Comparison of ENCODE assay signal across 8 cellular contexts in the genomic region with DNA sequence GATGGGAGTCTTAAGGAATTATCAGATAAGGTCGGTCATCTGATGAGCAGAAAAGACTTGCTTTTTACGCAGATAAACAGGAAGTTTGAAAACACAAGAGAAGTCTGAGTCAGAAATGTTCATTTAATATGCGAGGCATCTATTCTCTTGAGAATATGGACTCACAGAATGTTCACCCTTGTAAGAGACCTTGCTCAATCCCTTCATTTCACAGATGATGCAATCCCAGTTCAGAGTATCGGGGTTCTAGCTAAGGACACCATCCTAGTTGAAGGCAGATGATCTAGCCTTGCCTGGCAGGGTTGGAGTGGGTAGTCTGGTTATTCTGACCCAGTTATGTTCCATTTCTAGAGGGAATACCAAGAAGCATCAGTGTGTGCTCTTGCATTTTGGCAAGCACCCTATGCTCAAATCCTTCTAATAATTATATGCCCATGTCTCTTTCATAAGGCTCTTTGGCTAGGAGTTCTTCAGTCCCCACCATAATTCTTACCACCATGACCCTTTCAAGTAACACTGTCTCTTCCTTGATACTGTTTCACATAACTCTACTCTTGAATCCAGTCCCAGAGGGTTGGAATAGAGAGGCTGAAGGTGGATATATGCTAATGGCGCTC. TPM values are rescaled to one million over a fixed set of nuclear protein-coding genes. Genes with fewer than 3 reads are reported as not detected.
DNase-seq lines count a peak whose midpoint lies in the region; ATAC-seq, FAIRE-seq and TF ChIP-seq lines count a peak whose summit lies in the region.

No MANE protein-coding gene starts in this region.

- H3K4me1 ChIP-seq in small intestine (ENCODE audit: control insufficient read depth in 2 of 2, insufficient read depth in 1 of 2, low read depth in 1 of 2, low read length in 1 of 2) (peaks cover 11 to 40% of the 10 kb centered on the region in 2 donors), PC-3 (ENCODE audit: insufficient read depth, low read length) (peaks cover 10% of the 10 kb centered on the region)

- peak overlapping the region; percentile 20 to 94 for H3K27ac ChIP-seq in small intestine (ENCODE audit: low read depth in 1 of 2, low read length in 1 of 2)
- no peak overlapping the region for H3K27ac ChIP-seq in PC-3 (ENCODE audit: low read length)

- H3K36me3 Mint-ChIP-seq in activated CD4-positive, alpha-beta memory T cell treated with anti-CD3 and anti-CD28 coated beads, Interleukin-2, amount 10 ng/mL, durations not matched to agents 7 days and 5 days (ENCODE audit: low read depth): peaks cover 13% of the 10 kb centered on the region

- no peaks in the 10 kb centered on the region for H3K27me3 Mint-ChIP-seq in activated CD4-positive, alpha-beta memory T cell treated with anti-CD3 and anti-CD28 coated beads, Interleukin-2, amount 10 ng/mL, durations not matched to agents 7 days and 5 days

- H3K4me1 Mint-ChIP-seq in activated CD4-positive, alpha-beta memory T cell treated with anti-CD3 and anti-CD28 coated beads, Interleukin-2, amount 10 ng/mL, durations not matched to agents 7 days and 5 days: peaks cover 57% of the 10 kb centered on the region

- peak overlapping the region; percentile 67 for H3K27ac Mint-ChIP-seq in activated CD4-positive, alpha-beta memory T cell treated with anti-CD3 and anti-CD28 coated beads, Interleukin-2, amount 10 ng/mL, durations not matched to agents 7 days and 5 days

- no peaks in the 10 kb centered on the region for H3K9me3 Mint-ChIP-seq in activated CD4-positive, alpha-beta memory T cell treated with anti-CD3 and anti-CD28 coated beads, Interleukin-2, amount 10 ng/mL, durations not matched to agents 7 days and 5 days

- no peak overlapping the region for H3K4me3 Mint-ChIP-seq in activated CD4-positive, alpha-beta memory T cell treated with anti-CD3 and anti-CD28 coated beads, Interleukin-2, amount 10 ng/mL, durations not matched to agents 7 days and 5 days

- TF ChIP-seq CTCF in fibroblast of villous mesenchyme (IDR thresholded peaks at IDR 0.05; ENCODE audit: insufficient read depth, low read depth, low read length) (no peak), PC-3 (conservative IDR thresholded peaks at IDR 0.05; ENCODE audit: low read depth, low read length) (no peak)

- ATAC-seq in GM21390 (IDR thresholded peaks at IDR 0.05; ENCODE audit: unreplicated experiment): no peak
- ATAC-seq in PC-3: no peak
- ATAC-seq in GM19023 (IDR thresholded peaks at IDR 0.05; ENCODE audit: unreplicated experiment): no peak

- H3K4me2 ChIP-seq in PC-3 (ENCODE audit: low read length): no peak overlapping the region

- no peaks in the 10 kb centered on the region for H3F3A ChIP-seq in PC-3 (ENCODE audit: low read length, unreplicated experiment)

- FAIRE-seq in small intestine (lab: Jason Lieb, UNC): no peak

- H3K36me3 ChIP-seq in small intestine (ENCODE audit: control insufficient read depth in 2 of 2, insufficient read depth in 2 of 2, low read length in 2 of 2): no peaks in the 10 kb centered on the region
- H3K36me3 ChIP-seq in PC-3 (ENCODE audit: low read depth, low read length): no peaks in the 10 kb centered on the region

- CTCF ChIA-PET in activated CD4-positive, alpha-beta memory T cell treated with anti-CD3 and anti-CD28 coated beads, Interleukin-2, amount 10 ng/mL, durations not matched to agents 7 days and 5 days (lab: Charles Lee): interaction anchor here (1.5 kb wide), 1 partner anchor 67 kb away, joined by 3 read pairs; no protein-coding TSS in a partner anchor
- CTCF ChIA-PET in PC-3 (lab: Charles Lee): no interaction called here

- POLR2A ChIA-PET in activated CD4-positive, alpha-beta memory T cell treated with anti-CD3 and anti-CD28 coated beads, Interleukin-2, amount 10 ng/mL, durations not matched to agents 7 days and 5 days (lab: Charles Lee): interaction anchor here (1.0 to 2.4 kb wide), 5 partner anchors 12 to 245 kb away, joined by 3 to 8 read pairs (median 4); no protein-coding TSS in a partner anchor
- POLR2A ChIA-PET in PC-3 (lab: Charles Lee; ENCODE audit: unreplicated experiment): no interaction called here

- H3K9ac ChIP-seq in PC-3 (ENCODE audit: low read length): no peak overlapping the region

- H3K4me3 ChIP-seq in fibroblast of villous mesenchyme (ENCODE audit: low read depth, low read length) (no peak overlapping the region), small intestine (ENCODE audit: low read depth in 1 of 2, low read length in 2 of 2) (no peak overlapping the region), PC-3 (ENCODE audit: low read length) (no peak overlapping the region)

- no peaks in the 10 kb centered on the region for H3K9me3 ChIP-seq in small intestine (ENCODE audit: control insufficient read depth, low read depth)
- no peaks in the 10 kb centered on the region for H3K9me3 ChIP-seq in PC-3 (ENCODE audit: low read length)

- H3K9me2 ChIP-seq in PC-3 (replicated peaks; ENCODE audit: low read length): no peaks in the 10 kb centered on the region

- 56 to 87% (median 76%) methylated on average over 5 of the region's 5 CpGs for WGBS in small intestine, 3 donors

- H4K20me1 ChIP-seq in PC-3 (ENCODE audit: low read length): no peaks in the 10 kb centered on the region

- no TSS peak for BruUV-seq in PC-3 (replicated peaks; lab: Mats Ljungman, UMichigan)

- intact Hi-C loops in PC-3 (cut with micrococcal nuclease): no loop called here

- in situ Hi-C loops in KBM-7 (cut with MboI; ENCODE audit: low pct_unique_long_range_greater_than_20kb, low sequenced_read_pairs): no loop called here

- H3K27me3 ChIP-seq in small intestine (ENCODE audit: control insufficient read depth in 2 of 2, insufficient read depth in 2 of 2, low read length in 2 of 2): no peaks in the 10 kb centered on the region
- no peaks in the 10 kb centered on the region for H3K27me3 ChIP-seq in PC-3 (ENCODE audit: low read length)

- H2AFZ ChIP-seq in PC-3 (ENCODE audit: low read length): no peak overlapping the region

- DNase-seq in GM04504 (ENCODE audit: low read depth): peak; percentile 53
- no peak for DNase-seq in activated CD4-positive, alpha-beta memory T cell treated with anti-CD3 and anti-CD28 coated beads, Interleukin-2, amount 10 ng/mL, durations not matched to agents 7 days and 5 days
- DNase-seq in fibroblast of villous mesenchyme (ENCODE audit: low read depth): peak; percentile 98
- no peak for DNase-seq in small intestine
- DNase-seq in PC-3: no peak
- no peak for DNase-seq in KBM-7

- H3K79me2 ChIP-seq in PC-3 (ENCODE audit: low read length): no peaks in the 10 kb centered on the region

RNA-seq across cellular contexts. Expression of gene YPEL2, which starts 42.5 kb away (rescaled TPM):
- 10 to 100 TPM; 17.1 to 18.4 TPM for total RNA-seq in activated CD4-positive, alpha-beta memory T cell treated with anti-CD3 and anti-CD28 coated beads, Interleukin-2, amount 10 ng/mL, durations not matched to agents 7 days and 5 days
- 7.1 and 7.8 TPM in 2 replicates for total RNA-seq in fibroblast of villous mesenchyme
- 1 to 10 TPM; 4.9 to 8.0 (median 7.6) TPM for polyA plus RNA-seq in small intestine
- 0.47 and 1.1 TPM in 2 replicates for total RNA-seq in PC-3 (2014; rRNA removed)

Comparison
In these comparisons a context has a peak if more than half of its experiments do, and no peak if none do; other contexts are left out.
1. DNase-seq: peak in GM04504 (single experiment) and fibroblast of villous mesenchyme (single experiment); none in activated CD4-positive, alpha-beta memory T cell treated with anti-CD3 and anti-CD28 coated beads, Interleukin-2, amount 10 ng/mL, durations not matched to agents 7 days and 5 days (single experiment), small intestine (single experiment), PC-3 (single experiment) and KBM-7 (single experiment).